19 cellular contexts compared by ENCODE assay signal in genomic region chr5:160835376-160835775, GRCh38.
A peak's percentile ranks its signal among the peaks of the same experiment; 100 is the strongest.
DNase-seq lines count a peak whose midpoint lies in the region; ATAC-seq and TF ChIP-seq lines count a peak whose summit lies in the region.
"Had no signal": no experiment of that assay in that cellular context is flagged by ENCODE, and none has a peak within 500 bp of the region (broad histone marks: within the 10 kb centered on the region; RNA-seq: fewer than 3 reads in every experiment).

No MANE protein-coding gene starts in this region.

- TF ChIP-seq CTCF in fibroblast of mammary gland (conservative IDR thresholded peaks at IDR 0.05; ENCODE audit: control insufficient read depth, insufficient read depth, low read depth, low read length): no peak

- DNase-seq in fibroblast of mammary gland (ENCODE audit: low read depth): peak; percentile 51
- DNase-seq in DMS79 treated with DMSO at 0.1 percent for 48 hours (lab: John Stamatoyannopoulos, UW): no peak
- DNase-seq in NCI-H82 (lab: John Stamatoyannopoulos, UW): no peak
- DNase-seq: activated CD4-positive, alpha-beta T cell treated with anti-CD3 and anti-CD28 coated beads for 48 hours; activated T-cell treated with anti-CD3 and anti-CD28 coated beads, Interleukin-2, amount 50 U/mL, for 4 hours; amygdala; dermis blood vessel endothelial cell; DND-41; NCI-H146; NCI-H524; right lobe of liver; stimulated activated CD4-positive, alpha-beta T cell treated with anti-CD3 and anti-CD28 coated beads, Interleukin-4, amount 100 ng/mL, for 4 hours; stimulated activated naive CD8-positive, alpha-beta T cell treated with anti-CD3 and anti-CD28 coated beads, Interleukin-15, Interleukin-2, amounts not matched to agents 100 U/mL and 50 U/mL, for 24 hours had no signal

- ATAC-seq in GM19025 (IDR thresholded peaks at IDR 0.05; ENCODE audit: low read depth, unreplicated experiment): peak; percentile 32
- peak; percentile 18 for ATAC-seq in HG02642 (IDR thresholded peaks at IDR 0.05; ENCODE audit: poor library complexity, unreplicated experiment)
- ATAC-seq in HG03571 (IDR thresholded peaks at IDR 0.05; ENCODE audit: unreplicated experiment): peak; percentile 22
- no peak for ATAC-seq in HG02763 (IDR thresholded peaks at IDR 0.05; ENCODE audit: unreplicated experiment)
- ATAC-seq: activated T-cell treated with anti-CD3 and anti-CD28 coated beads, Interleukin-2, amount 50 U/mL, for 4 hours; HepG2; right lobe of liver; stimulated activated naive CD8-positive, alpha-beta T cell treated with anti-CD3 and anti-CD28 coated beads, Interleukin-15, Interleukin-2, amounts not matched to agents 100 U/mL and 50 U/mL, for 24 hours had no signal

- H3K4me3 ChIP-seq in fibroblast of mammary gland (ENCODE audit: control insufficient read depth, low read depth, low read length): no peak overlapping the region
- H3K4me3 ChIP-seq: BLaER1, right lobe of liver had no signal
